ENCODE assay signal across 23 cellular contexts in genomic region chr7:107631588-107631987, GRCh38. TPM values are rescaled to one million over a fixed set of nuclear protein-coding genes. Genes with fewer than 3 reads are reported as not detected.
"Had no signal": no experiment of that assay in that cellular context is flagged by ENCODE, and none has a peak within 500 bp of the region (broad histone marks: within the 10 kb centered on the region; RNA-seq: fewer than 3 reads in every experiment).

No MANE protein-coding gene starts in this region.

- H3K27ac Mint-ChIP-seq: naive thymus-derived CD8-positive, alpha-beta T cell; stimulated activated memory B cell treated with anti-CD40 and anti-IgM and Interleukin-4, amounts not matched to agents 10 μg/mL and 1 μg/mL and 100 μg/mL, for 72 hours; stimulated activated naive CD8-positive, alpha-beta T cell treated with anti-CD3 and anti-CD28 coated beads, Interleukin-15, Interleukin-2, amounts not matched to agents 100 ng/mL and 50 ng/mL, for 24 hours had no signal

- H3K4me3 Mint-ChIP-seq: naive thymus-derived CD8-positive, alpha-beta T cell; stimulated activated memory B cell treated with anti-CD40 and anti-IgM and Interleukin-4, amounts not matched to agents 10 μg/mL and 1 μg/mL and 100 μg/mL, for 72 hours; stimulated activated naive CD8-positive, alpha-beta T cell treated with anti-CD3 and anti-CD28 coated beads, Interleukin-15, Interleukin-2, amounts not matched to agents 100 ng/mL and 50 ng/mL, for 24 hours had no signal

- H3K27ac ChIP-seq: esophagus muscularis mucosa, gastrocnemius medialis, heart right ventricle, neutrophil, psoas muscle, spleen, tibial nerve, upper lobe of right lung, vagina had no signal

- ATAC-seq: gastrocnemius medialis; heart right ventricle; mucosa of descending colon; naive thymus-derived CD8-positive, alpha-beta T cell; psoas muscle; sciatic nerve; stimulated activated memory B cell treated with anti-CD40 and anti-IgM and Interleukin-4, amounts not matched to agents 10 μg/mL and 1 μg/mL and 100 μg/mL, for 72 hours; upper lobe of right lung had no signal

- DNase-seq: dorsolateral prefrontal cortex; effector CD8-positive, alpha-beta T cell; gastrocnemius medialis; heart right ventricle; hypothalamus; kidney glomerular epithelial cell; mucosa of descending colon; naive thymus-derived CD8-positive, alpha-beta T cell; psoas muscle; retina; spleen; stimulated activated CD4-positive, alpha-beta T cell treated with anti-CD3 and anti-CD28 coated beads, Interleukin-15, amount 100 ng/mL, for 24 hours; stimulated activated CD4-positive, alpha-beta T cell treated with anti-CD3 and anti-CD28 coated beads, Interleukin-1b, Interleukin-23, amount 100 ng/mL, for 48 hours; stimulated activated CD4-positive, alpha-beta T cell treated with anti-CD3 and anti-CD28 coated beads, Interleukin-4, amount 100 ng/mL, for 24 hours; upper lobe of right lung had no signal

- H3K27me3 ChIP-seq: dorsolateral prefrontal cortex, esophagus muscularis mucosa, gastrocnemius medialis, heart right ventricle, neutrophil, spleen, tibial nerve, upper lobe of right lung, vagina had no signal

- H3K36me3 Mint-ChIP-seq: stimulated activated memory B cell treated with anti-CD40 and anti-IgM and Interleukin-4, amounts not matched to agents 10 μg/mL and 1 μg/mL and 100 μg/mL, for 72 hours had no signal

- H3K4me1 ChIP-seq: esophagus muscularis mucosa, gastrocnemius medialis, heart right ventricle, psoas muscle, tibial nerve, upper lobe of right lung, vagina had no signal

- H3K36me3 ChIP-seq: gastrocnemius medialis, neutrophil, upper lobe of right lung had no signal

- H3K27me3 Mint-ChIP-seq: stimulated activated memory B cell treated with anti-CD40 and anti-IgM and Interleukin-4, amounts not matched to agents 10 μg/mL and 1 μg/mL and 100 μg/mL, for 72 hours had no signal

- H3K4me3 ChIP-seq: dorsolateral prefrontal cortex, esophagus muscularis mucosa, gastrocnemius medialis, heart right ventricle, mucosa of descending colon, psoas muscle, spleen, tibial nerve, upper lobe of right lung, vagina had no signal

RNA-seq across cellular contexts. Expression of gene SLC26A4, which starts 29.0 kb away (rescaled TPM):
- total RNA-seq: vagina had no signal
- polyA plus RNA-seq: neural cell had no signal
